ENCODE assay signal across 8 cellular contexts in genomic region chr2:158953926-158954763, GRCh38. TPM values are rescaled to one million over a fixed set of nuclear protein-coding genes. Genes with fewer than 3 reads are reported as not detected.
DNase-seq lines count a peak whose midpoint lies in the region; ATAC-seq and TF ChIP-seq lines count a peak whose summit lies in the region.

No MANE protein-coding gene starts in this region.

- H3K27me3 Mint-ChIP-seq in activated T-helper 17 cell treated with anti-CD3 and anti-CD28 coated beads, Interleukin-2, amount 50 U/mL, for 72 hours: peaks cover 4% of the 10 kb centered on the region
- H3K27me3 Mint-ChIP-seq in GM23338 (ENCODE audit: insufficient read depth, low read depth, poor library complexity): peaks cover 5% of the 10 kb centered on the region

- H3K4me3 Mint-ChIP-seq in activated T-helper 17 cell treated with anti-CD3 and anti-CD28 coated beads, Interleukin-2, amount 50 U/mL, for 72 hours: peak overlapping the region; percentile 1
- no peak overlapping the region for H3K4me3 Mint-ChIP-seq in GM23338

- H3K27me3 ChIP-seq in GM23338 (ENCODE audit: insufficient read depth): no peaks in the 10 kb centered on the region

- TF ChIP-seq CTCF in GM23338 (conservative IDR thresholded peaks at IDR 0.05; ENCODE audit: low read depth in 2 of 2): no peak

- H2AFZ ChIP-seq in GM23338: no peak overlapping the region

- H3K9me3 Mint-ChIP-seq in activated T-helper 17 cell treated with anti-CD3 and anti-CD28 coated beads, Interleukin-2, amount 50 U/mL, for 72 hours: no peaks in the 10 kb centered on the region
- H3K9me3 Mint-ChIP-seq in GM23338: no peaks in the 10 kb centered on the region

- peak overlapping the region; percentile 6 for H3K27ac Mint-ChIP-seq in activated T-helper 17 cell treated with anti-CD3 and anti-CD28 coated beads, Interleukin-2, amount 50 U/mL, for 72 hours
- H3K27ac Mint-ChIP-seq in GM23338: no peak overlapping the region

- no peaks in the 10 kb centered on the region for H3F3A ChIP-seq in GM23338 (replicated peaks; ENCODE audit: low read depth)

- H3K4me2 ChIP-seq in GM23338: no peak overlapping the region

- H3K36me3 Mint-ChIP-seq in activated T-helper 17 cell treated with anti-CD3 and anti-CD28 coated beads, Interleukin-2, amount 50 U/mL, for 72 hours (ENCODE audit: low read depth): no peaks in the 10 kb centered on the region
- H3K36me3 Mint-ChIP-seq in GM23338 (ENCODE audit: low read depth): no peaks in the 10 kb centered on the region

- H3K4me1 ChIP-seq in GM23338 (ENCODE audit: insufficient read depth): no peaks in the 10 kb centered on the region

- no peaks in the 10 kb centered on the region for H3K36me3 ChIP-seq in GM23338 (ENCODE audit: insufficient read depth)

- no peak overlapping the region for H3K27ac ChIP-seq in GM23338 (ENCODE audit: low read depth)

- H4K20me1 ChIP-seq in GM23338 (replicated peaks; ENCODE audit: insufficient read depth): no peaks in the 10 kb centered on the region

- ATAC-seq in HG02884 (IDR thresholded peaks at IDR 0.05; ENCODE audit: unreplicated experiment) (peak; percentile 48), HG03280 (IDR thresholded peaks at IDR 0.05; ENCODE audit: unreplicated experiment) (no peak), GM23338 (no peak)
- ATAC-seq in activated T-helper 17 cell treated with anti-CD3 and anti-CD28 coated beads, Interleukin-2, amount 50 U/mL, for 72 hours (replicated peaks): peak; percentile 88

- DNase-seq in DMS79 (lab: John Stamatoyannopoulos, UW): peak; percentile 97
- peak; percentile 71 for DNase-seq in NCI-H345 treated with DMSO at 0.1 percent for 48 hours (lab: John Stamatoyannopoulos, UW; ENCODE audit: unreplicated experiment)
- DNase-seq in hepatic stellate cell (ENCODE audit: low spot score): peak; percentile 68
- peak; percentile 25 for DNase-seq in stimulated activated CD4-positive, alpha-beta T cell treated with anti-CD3 and anti-CD28 coated beads, Interleukin-1b, Interleukin-23, amount 100 ng/mL, for 48 hours
- no peak for DNase-seq in GM23338 (ENCODE audit: low spot score)

- no peak overlapping the region for H3K4me3 ChIP-seq in GM23338

- peaks cover 7% of the 10 kb centered on the region for H3K4me1 Mint-ChIP-seq in activated T-helper 17 cell treated with anti-CD3 and anti-CD28 coated beads, Interleukin-2, amount 50 U/mL, for 72 hours
- H3K4me1 Mint-ChIP-seq in GM23338: peaks cover 2% of the 10 kb centered on the region; the same call in 1 of the 3 replicates

- H3K9me2 ChIP-seq in GM23338 (ENCODE audit: insufficient read depth): no peaks in the 10 kb centered on the region

- H3K79me2 ChIP-seq in GM23338 (replicated peaks; ENCODE audit: insufficient read depth): no peaks in the 10 kb centered on the region

TF ChIP-seq in GM23338, 12 proteins besides CTCF, POLR2A, EP300 and RAD21:
- TF ChIP-seq ETS1 (IDR thresholded peaks at IDR 0.05) (no peak), STAT1 (IDR thresholded peaks at IDR 0.05; ENCODE audit: unreplicated experiment) (no peak), ZNF462 (CRISPR knock-in tag; IDR thresholded peaks at IDR 0.05) (no peak)

RNA-seq across cellular contexts. Expression of gene TANC1, which starts 14.3 kb away (rescaled TPM):
- 1 to 10 TPM; 1.4 to 1.7 TPM for total RNA-seq in activated T-helper 17 cell treated with anti-CD3 and anti-CD28 coated beads, Interleukin-2, amount 50 U/mL, for 72 hours
- total RNA-seq in GM23338 (2014; rRNA removed; shearing (Covaris generic)): 8.5 and 9.5 TPM in 2 replicates
- polyA plus RNA-seq in GM23338 (2016; fragmentation: Nextera tagmentation; extraction: Ambion mirVana): 2.7 and 2.8 TPM in 2 replicates

Comparison
In these comparisons a context has a peak if more than half of its experiments do, and no peak if none do; other contexts are left out.
1. ATAC-seq: peak in HG02884 (single experiment) and activated T-helper 17 cell treated with anti-CD3 and anti-CD28 coated beads, Interleukin-2, amount 50 U/mL, for 72 hours (single experiment); none in HG03280 (single experiment) and GM23338 (single experiment).